ENCODE assay signal across 14 cellular contexts in the genomic region with DNA sequence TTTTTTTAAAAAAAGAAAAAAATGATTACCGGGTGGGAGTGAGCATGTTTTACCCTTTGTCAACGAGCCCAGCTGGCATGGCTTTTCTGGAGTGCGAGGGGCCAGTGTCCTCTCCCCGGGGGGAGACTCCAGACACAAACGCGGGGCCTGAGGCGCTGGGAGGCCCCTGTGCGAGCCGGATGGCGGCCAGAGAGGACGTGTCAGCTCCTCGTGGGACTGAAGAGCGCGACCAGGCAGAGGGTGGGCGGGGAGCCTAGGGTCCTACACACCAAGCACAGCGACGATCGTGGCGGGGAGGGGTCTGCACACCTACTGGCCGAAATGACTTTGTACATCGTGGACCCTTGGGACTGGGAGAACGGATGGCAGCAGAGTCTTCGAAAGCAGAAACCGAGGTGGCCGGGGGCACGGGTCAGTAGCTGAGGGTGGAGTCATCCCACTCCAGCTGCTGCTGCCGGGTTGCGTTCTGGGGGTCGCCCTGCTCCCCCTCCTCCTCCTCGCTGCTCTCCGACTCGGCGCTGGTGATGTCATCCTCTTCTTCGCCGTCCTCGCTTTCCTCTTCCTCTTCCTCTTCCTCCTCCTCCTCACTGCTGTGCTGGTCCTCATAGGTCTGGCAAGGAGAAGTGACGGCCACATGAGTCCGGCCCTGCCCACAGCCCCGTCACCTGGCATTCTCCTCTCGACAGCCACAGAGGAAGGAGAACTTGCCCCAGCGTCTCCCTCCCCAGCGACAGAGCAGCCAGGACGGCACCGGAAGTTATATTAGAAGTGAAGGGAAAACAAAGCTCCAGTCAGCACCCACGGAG.
DNase-seq lines count a peak whose midpoint lies in the region; ATAC-seq, FAIRE-seq and TF ChIP-seq lines count a peak whose summit lies in the region.
"Had no signal": no experiment of that assay in that cellular context is flagged by ENCODE, and none has a peak within 500 bp of the region (broad histone marks: within the 10 kb centered on the region; RNA-seq: fewer than 3 reads in every experiment).

No MANE protein-coding gene starts in this region.

- no peak for FAIRE-seq in GM12878 (lab: Jason Lieb, UNC)

- POLR2A ChIA-PET in GM12878 (lab: Charles Lee), result no interaction called here

- peaks cover 46 to 100% (median 95%) of the 10 kb centered on the region in 11 experiments; a peak in 21 of 22 replicates for H4K20me1 ChIP-seq in BLaER1 treated with 17β-estradiol and CSF1 and Interleukin-3, amounts not matched to agents 10 nM and 100 nM
- H4K20me1 ChIP-seq in GM12878 (ENCODE audit: control insufficient read depth, insufficient read depth), result no peaks in the 10 kb centered on the region

- H3K79me2 ChIP-seq in GM12878 (ENCODE audit: control insufficient read depth, insufficient read depth, low read length), result no peaks in the 10 kb centered on the region

- BruUV-seq in GM12878 (replicated peaks; lab: Mats Ljungman, UMichigan), result no TSS peak

- no peak overlapping the region for H2AFZ ChIP-seq in GM12878 (ENCODE audit: control insufficient read depth, low read depth, low read length)
- H2AFZ ChIP-seq: GM23248 had no signal

- H3K4me3 ChIP-seq in BLaER1 treated with 17β-estradiol and CSF1 and Interleukin-3, amounts not matched to agents 10 nM and 100 nM, result 0 out of 20 replicates have a peak overlapping the region, but pooled peaks of 1 of the 10 experiments have one; percentile 1
- H3K4me3 ChIP-seq in GM12878 (no peak overlapping the region), suprapubic skin (no peak overlapping the region), MG63 (no peak overlapping the region)
- H3K4me3 ChIP-seq: GM23248, psoas muscle, SK-N-MC had no signal

- H3K27ac Mint-ChIP-seq in IgD-negative memory B cell, result peak overlapping the region; percentile 47 to 87 (median 87)
- peak overlapping the region in 4 of 6 donors; percentile 47 to 98 (median 71) for H3K27ac Mint-ChIP-seq in naive B cell

- TF ChIP-seq CTCF in GM12878 (IDR thresholded peaks at IDR 0.05 in 2 of 3, conservative IDR thresholded peaks at IDR 0.05 in 1 of 3; ENCODE audit: control insufficient read depth in 2 of 3, extremely low read depth in 1 of 3, insufficient read depth in 1 of 3, low read depth in 3 of 3, low read length in 3 of 3) (no peak), suprapubic skin (IDR thresholded peaks at IDR 0.05) (no peak)

- H3K4me1 Mint-ChIP-seq in IgD-negative memory B cell, result peaks cover 32 to 38% (median 37%) of the 10 kb centered on the region in 3 donors
- H3K4me1 Mint-ChIP-seq in naive B cell, result peaks cover 19 to 35% (median 24%) of the 10 kb centered on the region in 3 donors

- RAD21 ChIA-PET in GM12878 (lab: Charles Lee; ENCODE audit: unreplicated experiment), result no interaction called here

- peak overlapping the region in 9 of 11 experiments; percentile 9 to 62 (median 48); a peak in 16 of 22 replicates for H3K27ac ChIP-seq in BLaER1 treated with 17β-estradiol and CSF1 and Interleukin-3, amounts not matched to agents 10 nM and 100 nM
- no peak overlapping the region for H3K27ac ChIP-seq in GM12878 (ENCODE audit: control insufficient read depth, insufficient read depth)
- no peak overlapping the region for H3K27ac ChIP-seq in suprapubic skin
- H3K27ac ChIP-seq: GM23248, psoas muscle, SK-N-MC had no signal

- DNase-seq in GM12878 (ENCODE audit: low read depth, low spot score) (no peak), naive B cell (no peak), suprapubic skin (ENCODE audit: low spot score in 2 of 2) (no peak), MG63 (no peak), GF-D8 (lab: John Stamatoyannopoulos, UW) (no peak), NCI-H2171 (lab: John Stamatoyannopoulos, UW) (no peak)
- DNase-seq: Caco-2; effector CD8-positive, alpha-beta T cell; GM23248; NCI-H1694; psoas muscle had no signal

- in situ Hi-C loops in GM12878 (cut with MboI), result no loop called here

- no peaks in the 10 kb centered on the region for H3K27me3 ChIP-seq in BLaER1 treated with 17β-estradiol and CSF1 and Interleukin-3, amounts not matched to agents 10 nM and 100 nM
- H3K27me3 ChIP-seq in GM12878 (replicated peaks in 1 of 2; ENCODE audit: control insufficient read depth in 2 of 2, insufficient read depth in 2 of 2, low read length in 1 of 2) (no peaks in the 10 kb centered on the region), suprapubic skin (no peaks in the 10 kb centered on the region), MG63 (no peaks in the 10 kb centered on the region)

- WGBS in GM12878 (ENCODE audit: insufficient coverage, insufficient replicate concordance, low lambda C conversion rate, missing lambda C conversion rate), result 68% methylated on average over 37 of the region's 45 CpGs
- WGBS in suprapubic skin, result 83% methylated on average over 45 of the region's 45 CpGs

- TF ChIP-seq RAD21 in GM12878 (IDR thresholded peaks at IDR 0.05; ENCODE audit: insufficient read depth, low read depth, low read length), result no peak

- H3K27me3 Mint-ChIP-seq in IgD-negative memory B cell, result no peaks in the 10 kb centered on the region
- H3K27me3 Mint-ChIP-seq in naive B cell, result no peaks in the 10 kb centered on the region

- TF ChIP-seq EP300 in GM12878 (IDR thresholded peaks at IDR 0.05; ENCODE audit: borderline replicate concordance in 1 of 2, control insufficient read depth in 1 of 2, low read depth in 2 of 2, low read length in 2 of 2) (no peak), suprapubic skin (IDR thresholded peaks at IDR 0.05) (no peak)

- intact Hi-C loops in GM12878 (cut with micrococcal nuclease; ENCODE audit: unreplicated experiment), result no loop called here

- CTCF ChIA-PET in GM12878 (lab: Yijun Ruan, JAX), result interaction anchor here (1.0 kb wide), 1 partner anchor 138 kb away, joined by 3 read pairs; no protein-coding TSS in a partner anchor

- SMC1A ChIA-PET in GM12878 (lab: Charles Lee; ENCODE audit: uncharacterized antibody, unreplicated experiment), result no interaction called here

- H3K4me3 Mint-ChIP-seq in IgD-negative memory B cell (peak overlapping the region in 1 of 4 donors; percentile 74), naive B cell (peak overlapping the region in 2 of 8 donors; percentile 24 to 51)

- H3K36me3 Mint-ChIP-seq in IgD-negative memory B cell (peaks cover 7% of the 10 kb centered on the region), naive B cell (peaks cover 8 to 11% of the 10 kb centered on the region in 2 donors)

- peaks cover 85 to 100% (median 98%) of the 10 kb centered on the region in 11 experiments for H3K36me3 ChIP-seq in BLaER1 treated with 17β-estradiol and CSF1 and Interleukin-3, amounts not matched to agents 10 nM and 100 nM
- H3K36me3 ChIP-seq in GM12878 (ENCODE audit: control insufficient read depth in 2 of 2, insufficient read depth in 2 of 2, low read length in 1 of 2) (peaks cover 27 to 54% of the 10 kb centered on the region in 2 experiments), suprapubic skin (peaks cover 86% of the 10 kb centered on the region), MG63 (peaks cover 24% of the 10 kb centered on the region)

- H3K9ac ChIP-seq in BLaER1 treated with 17β-estradiol and CSF1 and Interleukin-3, amounts not matched to agents 10 nM and 100 nM, result peak overlapping the region in 6 of 11 experiments; percentile 7 to 26 (median 18); a peak in 6 of 22 replicates
- H3K9ac ChIP-seq in GM12878 (ENCODE audit: control insufficient read depth, insufficient read depth, low read length), result no peak overlapping the region
- H3K9ac ChIP-seq: GM23248 had no signal

- peak; percentile 41 for TF ChIP-seq POLR2A in GM12878 (IDR thresholded peaks at IDR 0.05; ENCODE audit: low read depth, low read length)
- TF ChIP-seq POLR2A in suprapubic skin (IDR thresholded peaks at IDR 0.05), result no peak

- peaks cover 69 to 99% (median 97%) of the 10 kb centered on the region in 10 experiments for H3K4me1 ChIP-seq in BLaER1 treated with 17β-estradiol and CSF1 and Interleukin-3, amounts not matched to agents 10 nM and 100 nM
- H3K4me1 ChIP-seq in GM12878 (ENCODE audit: control insufficient read depth, insufficient read depth, low read length) (no peaks in the 10 kb centered on the region), suprapubic skin (no peaks in the 10 kb centered on the region)
- H3K4me1 ChIP-seq: Caco-2, psoas muscle had no signal

- ATAC-seq in GM12878 (no peak), naive B cell (ENCODE audit: low read depth in 2 of 2) (peak in 1 of 2 donors; percentile 8)

- H3K9me3 ChIP-seq in BLaER1 treated with 17β-estradiol and CSF1 and Interleukin-3, amounts not matched to agents 10 nM and 100 nM (replicated peaks in 1 of 11), result peaks cover 0 to 9% (median 0%) of the 10 kb centered on the region in 11 experiments; a peak in 4 of 22 replicates
- no peaks in the 10 kb centered on the region; the same call in 2 of the 3 replicates for H3K9me3 ChIP-seq in GM12878 (replicated peaks; ENCODE audit: control insufficient read depth, insufficient read depth, low read length)
- H3K9me3 ChIP-seq in suprapubic skin, result no peaks in the 10 kb centered on the region
- H3K9me3 ChIP-seq in MG63, result no peaks in the 10 kb centered on the region
- H3K9me3 ChIP-seq: Caco-2, psoas muscle had no signal

- H3K4me2 ChIP-seq in BLaER1 treated with 17β-estradiol and CSF1 and Interleukin-3, amounts not matched to agents 10 nM and 100 nM, result peak overlapping the region; percentile 51 to 85 (median 75)
- H3K4me2 ChIP-seq in GM12878 (ENCODE audit: control insufficient read depth, insufficient read depth), result no peak overlapping the region

- H3K9me3 Mint-ChIP-seq in IgD-negative memory B cell (no peaks in the 10 kb centered on the region), naive B cell (no peaks in the 10 kb centered on the region)

TF ChIP-seq in GM12878, 131 proteins besides CTCF, POLR2A, EP300 and RAD21:
- TF ChIP-seq POLR2AphosphoS5 (IDR thresholded peaks at IDR 0.05; ENCODE audit: low read length) (peak; percentile 44), POLR2AphosphoS2 (IDR thresholded peaks at IDR 0.05; ENCODE audit: low read depth, low read length) (peak; percentile 26; the same call in 1 of the 2 replicates), PML (IDR thresholded peaks at IDR 0.05; ENCODE audit: low read length) (no peak)
- TF ChIP-seq, protein P1, sequence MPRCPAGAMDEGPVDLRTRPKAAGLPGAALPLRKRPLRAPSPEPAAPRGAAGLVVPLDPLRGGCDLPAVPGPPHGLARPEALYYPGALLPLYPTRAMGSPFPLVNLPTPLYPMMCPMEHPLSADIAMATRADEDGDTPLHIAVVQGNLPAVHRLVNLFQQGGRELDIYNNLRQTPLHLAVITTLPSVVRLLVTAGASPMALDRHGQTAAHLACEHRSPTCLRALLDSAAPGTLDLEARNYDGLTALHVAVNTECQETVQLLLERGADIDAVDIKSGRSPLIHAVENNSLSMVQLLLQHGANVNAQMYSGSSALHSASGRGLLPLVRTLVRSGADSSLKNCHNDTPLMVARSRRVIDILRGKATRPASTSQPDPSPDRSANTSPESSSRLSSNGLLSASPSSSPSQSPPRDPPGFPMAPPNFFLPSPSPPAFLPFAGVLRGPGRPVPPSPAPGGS (IDR thresholded peaks at IDR 0.05; ENCODE audit: borderline replicate concordance, insufficient read depth, low read depth, low read length, poor library complexity, severe bottlenecking), result peak; percentile 32

Comparison
In these comparisons a context has a peak if more than half of its experiments do, and no peak if none do; other contexts are left out.
1. H3K27ac ChIP-seq: peak in BLaER1 treated with 17β-estradiol and CSF1 and Interleukin-3, amounts not matched to agents 10 nM and 100 nM (9 of 11); none in GM12878 (single experiment) and suprapubic skin (single experiment).